ENCODE assay signal across 1 cellular context in the genomic region with DNA sequence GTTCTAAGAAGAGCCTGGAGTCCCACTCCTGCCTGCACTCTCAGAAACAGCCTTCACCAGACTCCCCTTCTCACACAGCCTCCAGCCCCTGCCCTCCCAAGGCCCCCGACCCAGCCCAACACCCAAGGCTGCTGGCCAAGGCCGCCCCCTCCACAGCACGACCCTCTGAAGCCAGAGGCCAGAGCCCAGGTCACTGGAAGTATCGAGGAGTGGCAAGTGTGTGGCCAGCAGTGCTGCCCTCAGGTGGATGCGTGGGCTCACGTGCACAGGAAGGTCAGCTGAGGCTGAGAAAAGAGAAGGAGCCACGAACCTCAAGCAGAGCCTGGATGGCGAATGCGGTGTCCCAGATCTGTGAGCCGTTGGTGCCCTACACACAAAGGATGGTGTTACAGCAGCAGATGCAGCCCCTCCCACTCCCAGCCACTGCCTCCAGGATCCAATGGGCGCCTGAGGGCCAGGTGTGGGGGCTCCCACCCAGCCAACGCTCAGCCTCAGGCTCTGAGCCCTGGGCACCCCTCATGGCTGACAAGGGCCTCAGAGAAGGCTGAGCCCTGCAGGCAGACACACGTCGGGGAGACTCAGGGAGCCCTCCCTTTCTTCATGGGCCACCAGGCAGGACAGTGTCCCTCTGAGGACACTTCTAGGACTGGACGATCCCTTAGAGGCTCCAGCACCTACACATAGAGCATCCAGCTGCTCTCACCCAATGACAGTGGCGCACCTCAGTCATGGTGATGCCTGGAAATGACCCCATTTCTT.
TF ChIP-seq lines count a peak whose summit lies in the region.

No MANE protein-coding gene starts in this region.

TF ChIP-seq in SK-N-SH treated with all-trans-retinoic acid at 6 μM for 48 hours, 23 proteins besides CTCF, POLR2A, EP300 and RAD21 (continued from another document):
- no peak for TF ChIP-seq TSHZ2 (CRISPR knock-in tag; IDR thresholded peaks at IDR 0.05)
- TF ChIP-seq, protein P1, sequence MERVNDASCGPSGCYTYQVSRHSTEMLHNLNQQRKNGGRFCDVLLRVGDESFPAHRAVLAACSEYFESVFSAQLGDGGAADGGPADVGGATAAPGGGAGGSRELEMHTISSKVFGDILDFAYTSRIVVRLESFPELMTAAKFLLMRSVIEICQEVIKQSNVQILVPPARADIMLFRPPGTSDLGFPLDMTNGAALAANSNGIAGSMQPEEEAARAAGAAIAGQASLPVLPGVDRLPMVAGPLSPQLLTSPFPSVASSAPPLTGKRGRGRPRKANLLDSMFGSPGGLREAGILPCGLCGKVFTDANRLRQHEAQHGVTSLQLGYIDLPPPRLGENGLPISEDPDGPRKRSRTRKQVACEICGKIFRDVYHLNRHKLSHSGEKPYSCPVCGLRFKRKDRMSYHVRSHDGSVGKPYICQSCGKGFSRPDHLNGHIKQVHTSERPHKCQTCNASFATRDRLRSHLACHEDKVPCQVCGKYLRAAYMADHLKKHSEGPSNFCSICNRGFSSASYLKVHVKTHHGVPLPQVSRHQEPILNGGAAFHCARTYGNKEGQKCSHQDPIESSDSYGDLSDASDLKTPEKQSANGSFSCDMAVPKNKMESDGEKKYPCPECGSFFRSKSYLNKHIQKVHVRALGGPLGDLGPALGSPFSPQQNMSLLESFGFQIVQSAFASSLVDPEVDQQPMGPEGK (CRISPR knock-in tag; IDR thresholded peaks at IDR 0.05; ENCODE audit: borderline replicate concordance) = no peak
- TF ChIP-seq POU6F1 (CRISPR knock-in tag; IDR thresholded peaks at IDR 0.05; ENCODE audit: borderline replicate concordance, low read depth) = no peak
- no peak for TF ChIP-seq CREB5 (CRISPR knock-in tag; IDR thresholded peaks at IDR 0.05; ENCODE audit: low read depth)
- no peak for TF ChIP-seq ISL1 (CRISPR knock-in tag; IDR thresholded peaks at IDR 0.05)
- TF ChIP-seq CSDC2 (CRISPR knock-in tag; IDR thresholded peaks at IDR 0.05) = no peak
- TF ChIP-seq GLIS3 (CRISPR knock-in tag; IDR thresholded peaks at IDR 0.05) = no peak
- TF ChIP-seq PPARA (CRISPR knock-in tag; IDR thresholded peaks at IDR 0.05; ENCODE audit: borderline replicate concordance) = no peak
- no peak for TF ChIP-seq SNAI2 (CRISPR knock-in tag; IDR thresholded peaks at IDR 0.05)
